Comparison of ENCODE assay signal across 1 cellular context in the genomic region with DNA sequence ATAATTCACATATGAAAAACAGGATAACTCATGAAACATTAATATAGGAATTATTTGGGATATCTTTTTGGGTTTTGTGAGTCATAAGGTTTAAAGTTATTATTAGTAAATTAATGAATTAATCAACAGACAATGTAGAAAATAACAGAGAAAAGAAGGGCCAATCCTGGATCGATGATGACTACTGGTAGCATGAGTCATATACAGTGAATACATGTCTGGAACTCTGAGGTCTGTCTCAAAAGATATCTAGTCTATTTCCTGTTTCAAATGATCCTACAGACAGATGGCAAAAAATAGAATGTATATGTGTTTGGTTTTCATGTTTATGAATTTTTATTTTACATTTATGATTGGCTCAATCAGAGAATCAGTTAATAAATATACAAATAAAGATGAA.
TF ChIP-seq lines count a peak whose summit lies in the region.

No MANE protein-coding gene starts in this region.

TF ChIP-seq in IMR-90, 13 proteins besides CTCF, POLR2A, EP300 and RAD21 (continued from another document):
- TF ChIP-seq, protein P1, sequence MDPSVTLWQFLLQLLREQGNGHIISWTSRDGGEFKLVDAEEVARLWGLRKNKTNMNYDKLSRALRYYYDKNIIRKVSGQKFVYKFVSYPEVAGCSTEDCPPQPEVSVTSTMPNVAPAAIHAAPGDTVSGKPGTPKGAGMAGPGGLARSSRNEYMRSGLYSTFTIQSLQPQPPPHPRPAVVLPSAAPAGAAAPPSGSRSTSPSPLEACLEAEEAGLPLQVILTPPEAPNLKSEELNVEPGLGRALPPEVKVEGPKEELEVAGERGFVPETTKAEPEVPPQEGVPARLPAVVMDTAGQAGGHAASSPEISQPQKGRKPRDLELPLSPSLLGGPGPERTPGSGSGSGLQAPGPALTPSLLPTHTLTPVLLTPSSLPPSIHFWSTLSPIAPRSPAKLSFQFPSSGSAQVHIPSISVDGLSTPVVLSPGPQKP (IDR thresholded peaks at IDR 0.05; ENCODE audit: borderline replicate concordance, low read depth, low read length): no peak
